ENCODE assay signal across 1 cellular context in genomic region chr12:121980211-121980891, GRCh38.
TF ChIP-seq lines count a peak whose summit lies in the region.

No MANE protein-coding gene starts in this region.

TF ChIP-seq in GM23338, 12 proteins besides CTCF, POLR2A, EP300 and RAD21 (continued from another document):
- no peak for TF ChIP-seq ZNF462 (CRISPR knock-in tag; IDR thresholded peaks at IDR 0.05)
- TF ChIP-seq ZNF114 (CRISPR knock-in tag; IDR thresholded peaks at IDR 0.05): no peak
- TF ChIP-seq JUNB (IDR thresholded peaks at IDR 0.05; ENCODE audit: unreplicated experiment): no peak
